17 cellular contexts compared by ENCODE assay signal in the genomic region with DNA sequence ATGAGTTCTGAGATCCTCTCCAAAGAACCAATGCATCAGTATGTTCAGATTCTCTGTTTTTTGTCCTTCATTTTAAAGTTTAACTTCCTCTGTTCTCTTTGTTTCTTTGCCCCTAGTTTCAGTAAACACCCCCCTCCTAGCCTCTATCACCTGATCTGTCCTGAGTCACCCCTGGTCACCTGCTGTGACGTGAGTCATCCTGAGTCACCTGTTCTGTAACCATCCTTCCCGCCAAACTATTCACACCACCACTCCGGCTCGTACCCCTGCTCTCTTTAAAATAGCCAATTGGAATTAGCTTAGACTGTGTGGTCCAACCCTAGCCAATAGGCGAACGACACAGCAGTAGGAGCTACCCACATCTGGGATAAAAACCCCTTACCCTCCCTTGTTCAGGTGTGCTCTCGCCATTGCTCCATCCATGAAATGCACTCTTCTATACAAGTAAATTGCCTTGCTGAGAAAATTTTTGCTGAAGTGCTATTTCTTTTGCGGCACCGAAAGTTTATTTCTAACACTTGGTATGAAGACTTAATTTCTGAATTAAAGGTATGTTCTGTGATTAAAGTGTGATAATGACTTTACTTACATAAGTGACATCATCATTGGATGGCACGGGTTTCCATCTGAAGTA.
A peak's percentile ranks its signal among the peaks of the same experiment; 100 is the strongest.
DNase-seq lines count a peak whose midpoint lies in the region; ATAC-seq and TF ChIP-seq lines count a peak whose summit lies in the region.
"Had no signal": no experiment of that assay in that cellular context is flagged by ENCODE, and none has a peak within 500 bp of the region (broad histone marks: within the 10 kb centered on the region; RNA-seq: fewer than 3 reads in every experiment).

No MANE protein-coding gene starts in this region.

- no peaks in the 10 kb centered on the region for H3K36me3 ChIP-seq in mammary epithelial cell (ENCODE audit: insufficient read depth, low read length)
- no peaks in the 10 kb centered on the region for H3K36me3 ChIP-seq in body of pancreas (replicated peaks in 1 of 2; ENCODE audit: insufficient read depth in 1 of 2, low read depth in 2 of 2)
- H3K36me3 ChIP-seq: SJSA1 had no signal

- H3K9me3 Mint-ChIP-seq in MCF 10A (ENCODE audit: unreplicated experiment) (peaks cover 8% of the 10 kb centered on the region), glutamatergic neuron (ENCODE audit: unreplicated experiment) (peaks cover 3% of the 10 kb centered on the region)

- dilution Hi-C loops in mammary epithelial cell (cut with HindIII; ENCODE audit: low sequenced_read_pairs): no loop called here

- intact Hi-C loops in mammary epithelial cell (cut with micrococcal nuclease) (loop anchor here (10.0 kb wide), 1 partner anchor 111 kb away; no protein-coding TSS in a partner anchor), MCF 10A (cut with micrococcal nuclease) (loop anchor here (10.0 kb wide), 1 partner anchor 309 kb away; no protein-coding TSS in a partner anchor), body of pancreas (cut with DNase I) (no loop called here)

- POLR2A ChIA-PET in MCF 10A (lab: Yijun Ruan, JAX): no interaction called here

- H4K20me1 ChIP-seq in mammary epithelial cell (ENCODE audit: insufficient read depth, low read length): no peaks in the 10 kb centered on the region

- CTCF ChIA-PET in mammary epithelial cell (lab: Charles Lee; ENCODE audit: low non-redundant PET) (no interaction called here), MCF 10A (lab: Yijun Ruan, JAX) (interaction anchor here (0.6 kb wide), 1 partner anchor 76 kb away, joined by 3 read pairs; no protein-coding TSS in a partner anchor)

- H3K27ac ChIP-seq in mammary epithelial cell (ENCODE audit: insufficient read depth, low read depth, low read length) (no peak overlapping the region), foreskin keratinocyte (no peak overlapping the region), body of pancreas (no peak overlapping the region)
- H3K27ac ChIP-seq: SJSA1 had no signal

- H3K4me1 ChIP-seq in mammary epithelial cell (ENCODE audit: insufficient read depth, low read length) (peaks cover 33% of the 10 kb centered on the region), foreskin keratinocyte (peaks cover 33% of the 10 kb centered on the region), body of pancreas (no peaks in the 10 kb centered on the region)

- H3K4me1 Mint-ChIP-seq in MCF 10A (ENCODE audit: insufficient read depth, unreplicated experiment) (peaks cover 35% of the 10 kb centered on the region), glutamatergic neuron (ENCODE audit: low read depth, unreplicated experiment) (peaks cover 7% of the 10 kb centered on the region)
- H3K4me1 Mint-ChIP-seq: B cell had no signal

- no peaks in the 10 kb centered on the region for H3K79me2 ChIP-seq in mammary epithelial cell (ENCODE audit: insufficient read depth, low read length)

- H3K27ac Mint-ChIP-seq in MCF 10A (ENCODE audit: low read depth, unreplicated experiment) (no peak overlapping the region), glutamatergic neuron (ENCODE audit: unreplicated experiment) (no peak overlapping the region)
- H3K27ac Mint-ChIP-seq: B cell had no signal

- no peaks in the 10 kb centered on the region for H3K27me3 Mint-ChIP-seq in MCF 10A (ENCODE audit: insufficient read depth, unreplicated experiment)
- peaks cover 4% of the 10 kb centered on the region for H3K27me3 Mint-ChIP-seq in glutamatergic neuron (ENCODE audit: unreplicated experiment)
- H3K27me3 Mint-ChIP-seq: B cell had no signal

- H3K27me3 ChIP-seq in mammary epithelial cell (ENCODE audit: insufficient read depth, low read length): no peaks in the 10 kb centered on the region
- H3K27me3 ChIP-seq in foreskin keratinocyte: no peaks in the 10 kb centered on the region
- H3K27me3 ChIP-seq in body of pancreas: no peaks in the 10 kb centered on the region
- H3K27me3 ChIP-seq: SJSA1 had no signal

- H3K4me2 ChIP-seq in mammary epithelial cell (ENCODE audit: insufficient read depth, low read depth, low read length): no peak overlapping the region

- BruUV-seq in mammary epithelial cell (replicated peaks; lab: Mats Ljungman, UMichigan) (no TSS peak), MCF 10A (replicated peaks; lab: Mats Ljungman, UMichigan) (no TSS peak)

- ATAC-seq in foreskin keratinocyte (peak; percentile 16), body of pancreas (no peak)

- TF ChIP-seq CTCF in mammary epithelial cell (conservative IDR thresholded peaks at IDR 0.05 in 1 of 2, IDR thresholded peaks at IDR 0.05 in 1 of 2; ENCODE audit: extremely low read depth in 1 of 2, insufficient read depth in 1 of 2, low read depth in 1 of 2, low read length in 2 of 2): no peak
- no peak for TF ChIP-seq CTCF in MCF 10A (IDR thresholded peaks at IDR 0.05; ENCODE audit: unreplicated experiment)
- TF ChIP-seq CTCF in foreskin keratinocyte (conservative IDR thresholded peaks at IDR 0.05): no peak
- no peak for TF ChIP-seq CTCF in glutamatergic neuron (IDR thresholded peaks at IDR 0.05; ENCODE audit: partially characterized antibody, unreplicated experiment)
- TF ChIP-seq CTCF in body of pancreas (IDR thresholded peaks at IDR 0.05): no peak

- H3K4me3 ChIP-seq in mammary epithelial cell (replicated peaks in 1 of 3; ENCODE audit: insufficient read depth in 1 of 3, low read depth in 2 of 3, low read length in 3 of 3): no peak overlapping the region
- H3K4me3 ChIP-seq in body of pancreas: no peak overlapping the region
- H3K4me3 ChIP-seq: SJSA1 had no signal

- no peak for TF ChIP-seq POLR2A in body of pancreas (IDR thresholded peaks at IDR 0.05)

- no peak overlapping the region for H3K9ac ChIP-seq in mammary epithelial cell (ENCODE audit: insufficient read depth, low read length)

- H3K9me3 ChIP-seq in mammary epithelial cell (replicated peaks; ENCODE audit: insufficient read depth, low read length) (peaks cover 9% of the 10 kb centered on the region), body of pancreas (no peaks in the 10 kb centered on the region)
- H3K9me3 ChIP-seq: SJSA1 had no signal

- H2AFZ ChIP-seq in mammary epithelial cell (ENCODE audit: low read depth, low read length): no peak overlapping the region

- 83% methylated on average over 10 of the region's 10 CpGs for WGBS in mammary epithelial cell (ENCODE audit: low coverage, missing lambda C conversion rate)
- WGBS in body of pancreas, 2 donors: 89 to 93% methylated on average over 10 of the region's 10 CpGs

- in situ Hi-C loops in mammary epithelial cell (cut with MboI; ENCODE audit: low sequenced_read_pairs in 2 of 2): no loop called here

- H3K4me3 Mint-ChIP-seq in MCF 10A (ENCODE audit: unreplicated experiment) (no peak overlapping the region), glutamatergic neuron (ENCODE audit: unreplicated experiment) (no peak overlapping the region)
- H3K4me3 Mint-ChIP-seq: B cell had no signal

- peak; percentile 31 for DNase-seq in mammary epithelial cell
- DNase-seq in MCF 10A (ENCODE audit: unreplicated experiment): no peak
- DNase-seq in RKO (ENCODE audit: low spot score): peak; percentile 40
- peak in 1 of 2 donors; percentile 30 for DNase-seq in foreskin keratinocyte
- DNase-seq in D341Med (ENCODE audit: low spot score): no peak
- no peak for DNase-seq in DMS153 (lab: John Stamatoyannopoulos, UW)
- no peak for DNase-seq in glutamatergic neuron
- DNase-seq in body of pancreas: no peak
- DNase-seq: 8988T, HCEC 1CT, KBM-7, NCI-H1417 treated with DMSO at 0.1 percent for 48 hours, NCI-H187 treated with DMSO at 0.1 percent for 48 hours, NCI-H226, NCI-H524 treated with DMSO at 0.1 percent for 48 hours had no signal

- H3K36me3 Mint-ChIP-seq in MCF 10A (ENCODE audit: insufficient read depth, unreplicated experiment) (peaks cover 4% of the 10 kb centered on the region), glutamatergic neuron (ENCODE audit: unreplicated experiment) (peaks cover 7% of the 10 kb centered on the region)

Comparison
In these comparisons a context has a peak if more than half of its experiments do, and no peak if none do; other contexts are left out.
1. DNase-seq: peak in mammary epithelial cell (single experiment) and RKO (single experiment); none in MCF 10A (single experiment), D341Med (single experiment), DMS153 (single experiment), glutamatergic neuron (single experiment) and body of pancreas (0 of 4).